10 cellular contexts compared by ENCODE assay signal in genomic region chr14:68507544-68508081, GRCh38.
DNase-seq lines count a peak whose midpoint lies in the region; ATAC-seq, FAIRE-seq and TF ChIP-seq lines count a peak whose summit lies in the region.
"Had no signal": no experiment of that assay in that cellular context is flagged by ENCODE, and none has a peak within 500 bp of the region (broad histone marks: within the 10 kb centered on the region; RNA-seq: fewer than 3 reads in every experiment).

No MANE protein-coding gene starts in this region.

- H3F3A ChIP-seq in PC-3 (ENCODE audit: low read length, unreplicated experiment) = no peaks in the 10 kb centered on the region

- H2AFZ ChIP-seq in PC-3 (ENCODE audit: low read length) = no peak overlapping the region

- TF ChIP-seq CTCF in PC-3 (conservative IDR thresholded peaks at IDR 0.05; ENCODE audit: low read depth, low read length) (no peak), brain (conservative IDR thresholded peaks at IDR 0.05) (no peak), pancreas (IDR thresholded peaks at IDR 0.05) (no peak), GM20000 (IDR thresholded peaks at IDR 0.05; ENCODE audit: extremely low read depth, missing control alignments) (no peak)

- H3K4me3 Mint-ChIP-seq in CD8-positive, alpha-beta memory T cell = peak overlapping the region; percentile 18 to 73 (median 68)
- H3K4me3 Mint-ChIP-seq in brain = no peak overlapping the region

- H3K9me3 ChIP-seq in CD8-positive, alpha-beta memory T cell (ENCODE audit: low read length) = no peaks in the 10 kb centered on the region
- H3K9me3 ChIP-seq in PC-3 (ENCODE audit: low read length) (no peaks in the 10 kb centered on the region), pancreas (no peaks in the 10 kb centered on the region)

- peak overlapping the region; percentile 74 to 96 (median 91) for H3K27ac Mint-ChIP-seq in CD8-positive, alpha-beta memory T cell
- peak overlapping the region in 4 of 5 experiments; percentile 33 to 89 (median 72) for H3K27ac Mint-ChIP-seq in brain

- DNase-seq in CD8-positive, alpha-beta memory T cell = peak; percentile 20 to 73 (median 71)
- no peak for DNase-seq in PC-3
- no peak for DNase-seq in pancreas
- DNase-seq in activated CD4-positive, CD25-positive, alpha-beta regulatory T cell (lab: John Stamatoyannopoulos, UW) = no peak
- DNase-seq in NOMO-1 treated with DMSO at 0.1 percent for 48 hours (lab: John Stamatoyannopoulos, UW; ENCODE audit: unreplicated experiment) = no peak
- DNase-seq in GM20000 (ENCODE audit: low spot score) = no peak
- DNase-seq: KG1; NK-92 treated with Interleukin-12 subunit alpha and Interleukin-12 subunit beta, amount 100 ng/mL, for 24 hours had no signal

- H4K20me1 ChIP-seq in PC-3 (ENCODE audit: low read length) = no peaks in the 10 kb centered on the region

- H3K36me3 Mint-ChIP-seq in CD8-positive, alpha-beta memory T cell = no peaks in the 10 kb centered on the region
- no peaks in the 10 kb centered on the region for H3K36me3 Mint-ChIP-seq in brain

- H3K36me3 ChIP-seq in CD8-positive, alpha-beta memory T cell (ENCODE audit: insufficient read depth, low read length) = no peaks in the 10 kb centered on the region
- H3K36me3 ChIP-seq in PC-3 (ENCODE audit: low read depth, low read length) (no peaks in the 10 kb centered on the region), pancreas (no peaks in the 10 kb centered on the region)

- ATAC-seq in PC-3 (no peak), pancreas (peak; percentile 26 to 69 (median 42)), GM21576 (IDR thresholded peaks at IDR 0.05; ENCODE audit: unreplicated experiment) (no peak)

- H3K27me3 Mint-ChIP-seq in CD8-positive, alpha-beta memory T cell = peaks cover 0 to 2% of the 10 kb centered on the region in 2 donors
- no peaks in the 10 kb centered on the region for H3K27me3 Mint-ChIP-seq in brain

- H3K4me1 ChIP-seq in CD8-positive, alpha-beta memory T cell (ENCODE audit: insufficient read depth, low read length) = peaks cover 58% of the 10 kb centered on the region
- H3K4me1 ChIP-seq in PC-3 (ENCODE audit: insufficient read depth, low read length) (peaks cover 20% of the 10 kb centered on the region), pancreas (peaks cover 0 to 28% (median 16%) of the 10 kb centered on the region in 3 donors)

- POLR2A ChIA-PET in CD8-positive, alpha-beta memory T cell (lab: Charles Lee) = interaction anchor here (0.6 to 2.6 kb wide), 9 partner anchors 24 to 362 kb away, joined by 3 to 19 read pairs (median 6); partner anchors contain the start of gene ZFP36L1
- POLR2A ChIA-PET in PC-3 (lab: Charles Lee; ENCODE audit: unreplicated experiment) = interaction anchor here (0.6 to 1.6 kb wide), 4 partner anchors 40 to 237 kb away, joined by 3 to 12 read pairs (median 4); no protein-coding TSS in a partner anchor

- H3K4me1 Mint-ChIP-seq in CD8-positive, alpha-beta memory T cell = peaks cover 40 to 57% (median 49%) of the 10 kb centered on the region in 3 donors
- peaks cover 89% of the 10 kb centered on the region for H3K4me1 Mint-ChIP-seq in brain

- no peak for FAIRE-seq in pancreas (lab: Jason Lieb, UNC)

- H3K27ac ChIP-seq in CD8-positive, alpha-beta memory T cell (ENCODE audit: low read depth, low read length) = no peak overlapping the region
- H3K27ac ChIP-seq in PC-3 (ENCODE audit: low read length) (peak overlapping the region; percentile 68), pancreas (peak overlapping the region in 1 of 4 donors; percentile 30)

- intact Hi-C loops in PC-3 (cut with micrococcal nuclease) (loop anchor here (1.0 to 5.0 kb wide), 9 partner anchors 28 to 573 kb away; partner anchors contain the start of gene ZFP36L1), pancreas (cut with DNase I) (no loop called here)

- no peaks in the 10 kb centered on the region for H3K27me3 ChIP-seq in CD8-positive, alpha-beta memory T cell (ENCODE audit: insufficient read depth, low read length, poor library complexity, severe bottlenecking)
- H3K27me3 ChIP-seq in PC-3 (ENCODE audit: low read length) = no peaks in the 10 kb centered on the region
- H3K27me3 ChIP-seq in pancreas = no peaks in the 10 kb centered on the region

- H3K9me2 ChIP-seq in PC-3 (replicated peaks; ENCODE audit: low read length) = no peaks in the 10 kb centered on the region

- no peak overlapping the region for H3K9ac ChIP-seq in PC-3 (ENCODE audit: low read length)

- H3K4me2 ChIP-seq in PC-3 (ENCODE audit: low read length) = peak overlapping the region; percentile 46

- BruUV-seq in PC-3 (replicated peaks; lab: Mats Ljungman, UMichigan) = no TSS peak

- no peaks in the 10 kb centered on the region for H3K79me2 ChIP-seq in PC-3 (ENCODE audit: low read length)

- CTCF ChIA-PET in CD8-positive, alpha-beta memory T cell (lab: Charles Lee) = interaction anchor here (1.0 to 3.5 kb wide), 8 partner anchors 11 to 309 kb away, joined by 3 to 14 read pairs (median 5); no protein-coding TSS in a partner anchor
- CTCF ChIA-PET in PC-3 (lab: Charles Lee) = interaction anchor here (1.0 to 1.4 kb wide), 3 partner anchors 13 to 95 kb away, joined by 3 to 5 read pairs (median 3); no protein-coding TSS in a partner anchor

- peak overlapping the region; percentile 35 for H3K4me3 ChIP-seq in CD8-positive, alpha-beta memory T cell (ENCODE audit: low read length)
- no peak overlapping the region for H3K4me3 ChIP-seq in PC-3 (ENCODE audit: low read length)
- no peak overlapping the region for H3K4me3 ChIP-seq in pancreas

- WGBS in pancreas, 2 donors = 85 to 86% methylated on average over 10 of the region's 10 CpGs

- H3K9me3 Mint-ChIP-seq in CD8-positive, alpha-beta memory T cell = no peaks in the 10 kb centered on the region
- no peaks in the 10 kb centered on the region for H3K9me3 Mint-ChIP-seq in brain

Comparison
In these comparisons a context has a peak if more than half of its experiments do, and no peak if none do; other contexts are left out.
1. DNase-seq: peak in CD8-positive, alpha-beta memory T cell (5 of 5); none in PC-3 (single experiment), pancreas (0 of 6), activated CD4-positive, CD25-positive, alpha-beta regulatory T cell (0 of 4), NOMO-1 treated with DMSO at 0.1 percent for 48 hours (single experiment) and GM20000 (single experiment).
2. H3K4me3 Mint-ChIP-seq: peak in CD8-positive, alpha-beta memory T cell (7 of 7); none in brain (0 of 5).
3. ATAC-seq: peak in pancreas (4 of 4); none in PC-3 (single experiment) and GM21576 (single experiment).